In genomic region chr9:69027355-69028097, GRCh38 we compare ENCODE assay signal across 8 cellular contexts. TPM values are rescaled to one million over a fixed set of nuclear protein-coding genes. Genes with fewer than 3 reads are reported as not detected.
DNase-seq lines count a peak whose midpoint lies in the region; ATAC-seq, FAIRE-seq and TF ChIP-seq lines count a peak whose summit lies in the region.

No MANE protein-coding gene starts in this region.

- FAIRE-seq in D721Med (lab: Jason Lieb, UNC): peak; percentile 56

- WGBS in gastroesophageal sphincter (ENCODE audit: low coverage in 1 of 2), 2 donors: 41 to 49% methylated on average over 4 of the region's 5 CpGs
- WGBS in prostate gland: 48% methylated on average over 5 of the region's 5 CpGs

- CTCF ChIA-PET in activated CD8-positive, alpha-beta T cell treated with anti-CD3 and anti-CD28 coated beads for 36 hours (lab: Charles Lee): interaction anchor here (1.0 to 1.6 kb wide), 8 partner anchors 7 to 168 kb away, joined by 3 to 10 read pairs (median 4); no protein-coding TSS in a partner anchor

- H3K9me3 ChIP-seq in gastroesophageal sphincter: no peaks in the 10 kb centered on the region
- H3K9me3 ChIP-seq in prostate gland: no peaks in the 10 kb centered on the region

- H3K36me3 ChIP-seq in gastroesophageal sphincter (no peaks in the 10 kb centered on the region), prostate gland (no peaks in the 10 kb centered on the region)

- TF ChIP-seq POLR2A in gastroesophageal sphincter (IDR thresholded peaks at IDR 0.05): no peak
- TF ChIP-seq POLR2A in prostate gland (IDR thresholded peaks at IDR 0.05): no peak

- H3K27ac ChIP-seq in gastroesophageal sphincter: no peak overlapping the region
- H3K27ac ChIP-seq in prostate gland: no peak overlapping the region

- no peak overlapping the region for H3K27ac Mint-ChIP-seq in activated CD8-positive, alpha-beta T cell treated with anti-CD3 and anti-CD28 coated beads for 36 hours

- peak; percentile 67 for TF ChIP-seq CTCF in D721Med (IDR thresholded peaks at IDR 0.05; ENCODE audit: insufficient read depth, missing control alignments)
- TF ChIP-seq CTCF in activated CD8-positive, alpha-beta T cell treated with anti-CD3 and anti-CD28 coated beads for 36 hours (IDR thresholded peaks at IDR 0.05): peak; percentile 85
- peak; percentile 50 to 73 (median 60) for TF ChIP-seq CTCF in gastroesophageal sphincter (IDR thresholded peaks at IDR 0.05)
- peak; percentile 23 to 65 (median 62) for TF ChIP-seq CTCF in prostate gland (IDR thresholded peaks at IDR 0.05)

- H3K4me3 ChIP-seq in gastroesophageal sphincter: no peak overlapping the region
- no peak overlapping the region for H3K4me3 ChIP-seq in prostate gland

- no peaks in the 10 kb centered on the region for H3K27me3 Mint-ChIP-seq in activated CD8-positive, alpha-beta T cell treated with anti-CD3 and anti-CD28 coated beads for 36 hours

- intact Hi-C loops in activated CD8-positive, alpha-beta T cell treated with anti-CD3 and anti-CD28 coated beads for 36 hours (cut with micrococcal nuclease): loop anchor here (10.0 kb wide), 2 partner anchors 243 to 443 kb away; a partner anchor contains a TSS
- intact Hi-C loops in prostate gland (cut with DNase I): loop anchor here (2.0 to 5.0 kb wide), 2 partner anchors 245 to 443 kb away; a partner anchor contains a TSS

- no peak overlapping the region for H3K4me3 Mint-ChIP-seq in activated CD8-positive, alpha-beta T cell treated with anti-CD3 and anti-CD28 coated beads for 36 hours

- H3K4me1 ChIP-seq in gastroesophageal sphincter (no peaks in the 10 kb centered on the region), prostate gland (replicated peaks) (no peaks in the 10 kb centered on the region)

- POLR2A ChIA-PET in activated CD8-positive, alpha-beta T cell treated with anti-CD3 and anti-CD28 coated beads for 36 hours (lab: Charles Lee): no interaction called here

- ATAC-seq in GM19025 (IDR thresholded peaks at IDR 0.05; ENCODE audit: low read depth, unreplicated experiment): peak; percentile 72
- peak; percentile 79 for ATAC-seq in HG03280 (IDR thresholded peaks at IDR 0.05; ENCODE audit: unreplicated experiment)
- ATAC-seq in activated CD8-positive, alpha-beta T cell treated with anti-CD3 and anti-CD28 coated beads for 36 hours: peak; percentile 71
- ATAC-seq in gastroesophageal sphincter: peak; percentile 46

- peaks cover 38% of the 10 kb centered on the region for H3K4me1 Mint-ChIP-seq in activated CD8-positive, alpha-beta T cell treated with anti-CD3 and anti-CD28 coated beads for 36 hours (ENCODE audit: low read depth)

- peaks cover 6% of the 10 kb centered on the region for H3K9me3 Mint-ChIP-seq in activated CD8-positive, alpha-beta T cell treated with anti-CD3 and anti-CD28 coated beads for 36 hours

- no peaks in the 10 kb centered on the region for H3K36me3 Mint-ChIP-seq in activated CD8-positive, alpha-beta T cell treated with anti-CD3 and anti-CD28 coated beads for 36 hours (ENCODE audit: low read depth)

- no peaks in the 10 kb centered on the region for H3K27me3 ChIP-seq in gastroesophageal sphincter
- no peaks in the 10 kb centered on the region for H3K27me3 ChIP-seq in prostate gland (replicated peaks; ENCODE audit: insufficient read depth)

- peak; percentile 32 for DNase-seq in D721Med (ENCODE audit: insufficient read length, low spot score)
- DNase-seq in NCI-H345 (lab: John Stamatoyannopoulos, UW): peak; percentile 46
- DNase-seq in activated CD8-positive, alpha-beta T cell treated with anti-CD3 and anti-CD28 coated beads for 36 hours: peak; percentile 50
- peak; percentile 23 for DNase-seq in prostate gland (ENCODE audit: low spot score)
- no peak for DNase-seq in occipital lobe (lab: John Stamatoyannopoulos, UW)

- no peak for TF ChIP-seq EP300 in gastroesophageal sphincter (IDR thresholded peaks at IDR 0.05)

RNA-seq across cellular contexts. Expression of gene FXN, which starts 8.0 kb away (rescaled TPM):
- 10 to 100 TPM; 21.0 to 21.8 TPM for total RNA-seq in activated CD8-positive, alpha-beta T cell treated with anti-CD3 and anti-CD28 coated beads for 36 hours
- total RNA-seq in gastroesophageal sphincter (10 to 100 TPM in 2 of 4 donors, 1 to 10 TPM in 2; 4.6 to 13.2 (median 8.1) TPM), prostate gland (10 to 100 TPM in 1 of 2 donors, 1 to 10 TPM in 1; 9.6 to 17.8 TPM), occipital lobe (1.1 TPM)

RNA-seq across cellular contexts. Expression of gene PRKACG, which starts 13.6 kb away (rescaled TPM):
- not detected for total RNA-seq in activated CD8-positive, alpha-beta T cell treated with anti-CD3 and anti-CD28 coated beads for 36 hours
- not detected for total RNA-seq in gastroesophageal sphincter
- total RNA-seq in prostate gland: 1 to 10 TPM in 1 of 2 donors, not detected in 1; 5.1 TPM
- not detected for total RNA-seq in occipital lobe
